Comparison of ENCODE assay signal across 1 cellular context in the genomic region with DNA sequence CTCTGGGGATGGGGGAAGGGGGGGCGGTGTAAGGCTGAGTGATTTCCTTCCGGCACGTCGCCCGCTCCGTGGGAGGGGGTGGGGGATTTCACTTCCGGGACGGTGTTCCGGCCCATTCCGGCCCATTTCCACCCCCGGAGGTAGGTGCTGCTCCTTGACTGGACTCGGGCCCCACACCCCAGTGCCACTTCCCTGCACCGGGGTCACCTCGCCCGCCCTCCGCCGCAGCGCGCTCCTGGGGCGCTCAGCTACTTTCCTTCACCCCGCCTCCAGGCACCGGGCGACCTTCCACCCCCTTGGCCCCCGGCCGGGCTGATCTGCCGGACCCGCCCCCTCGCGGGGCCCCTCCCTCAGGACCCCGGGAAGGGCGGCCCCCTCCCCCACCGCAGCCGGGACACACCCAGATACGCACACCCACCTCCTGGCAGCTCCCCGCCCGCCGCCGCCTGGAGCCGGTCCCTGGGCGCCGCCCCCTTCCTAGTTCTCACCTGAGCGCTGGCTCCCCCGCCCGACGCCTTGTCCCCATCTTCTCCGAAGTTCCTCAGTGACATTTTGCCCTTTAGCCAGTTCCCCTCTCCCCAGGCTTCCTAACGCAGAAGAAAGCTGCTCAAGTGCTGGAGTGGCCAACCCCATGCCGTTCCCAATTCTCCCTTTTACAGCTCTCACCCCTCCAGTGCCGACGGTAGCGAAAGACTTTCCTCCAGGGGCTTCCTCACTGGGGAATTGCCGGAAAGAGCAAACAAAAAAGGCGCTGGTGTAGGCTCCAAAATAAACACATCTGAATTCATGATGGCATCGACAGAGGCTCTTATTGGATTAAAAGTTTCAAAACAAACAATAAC.
A peak's percentile ranks its signal among the peaks of the same experiment; 100 is the strongest.
TF ChIP-seq lines count a peak whose summit lies in the region.

A gene with protein sequence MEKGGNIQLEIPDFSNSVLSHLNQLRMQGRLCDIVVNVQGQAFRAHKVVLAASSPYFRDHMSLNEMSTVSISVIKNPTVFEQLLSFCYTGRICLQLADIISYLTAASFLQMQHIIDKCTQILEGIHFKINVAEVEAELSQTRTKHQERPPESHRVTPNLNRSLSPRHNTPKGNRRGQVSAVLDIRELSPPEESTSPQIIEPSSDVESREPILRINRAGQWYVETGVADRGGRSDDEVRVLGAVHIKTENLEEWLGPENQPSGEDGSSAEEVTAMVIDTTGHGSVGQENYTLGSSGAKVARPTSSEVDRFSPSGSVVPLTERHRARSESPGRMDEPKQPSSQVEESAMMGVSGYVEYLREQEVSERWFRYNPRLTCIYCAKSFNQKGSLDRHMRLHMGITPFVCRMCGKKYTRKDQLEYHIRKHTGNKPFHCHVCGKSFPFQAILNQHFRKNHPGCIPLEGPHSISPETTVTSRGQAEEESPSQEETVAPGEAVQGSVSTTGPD (plus strand): TSS at position 115 of the 842 bp plus-strand sequence. CDS start 1,846 bp downstream, outside the sequence.

TF ChIP-seq in HepG2, 621 proteins besides CTCF, POLR2A, EP300 and RAD21 (continued from another document and continues in another):
- TF ChIP-seq CEBPB (IDR thresholded peaks at IDR 0.05; ENCODE audit: borderline replicate concordance, low read depth, low read length) (no peak), PATZ1 (CRISPR knock-in tag; IDR thresholded peaks at IDR 0.05) (peak; percentile 99), IKZF1 (IDR thresholded peaks at IDR 0.05) (no peak), PRMT3 (CRISPR knock-in tag; IDR thresholded peaks at IDR 0.05; ENCODE audit: borderline replicate concordance, low read depth) (no peak), POGK (CRISPR knock-in tag; conservative IDR thresholded peaks at IDR 0.05) (peak; percentile 54; the same call in 1 of the 2 replicates), ZNF775 (CRISPR knock-in tag; IDR thresholded peaks at IDR 0.05; ENCODE audit: borderline replicate concordance) (peak; percentile 95), RFXAP (CRISPR knock-in tag; IDR thresholded peaks at IDR 0.05; ENCODE audit: borderline replicate concordance) (0 out of 2 replicates have a peak, but pooled peaks have one; percentile 21), ZNF33A (CRISPR knock-in tag; IDR thresholded peaks at IDR 0.05; ENCODE audit: borderline replicate concordance) (0 out of 2 replicates have a peak, but pooled peaks have one; percentile 77), ZNF678 (CRISPR knock-in tag; IDR thresholded peaks at IDR 0.05) (no peak; the same call in 1 of the 2 replicates), ZC3H13 (CRISPR knock-in tag; IDR thresholded peaks at IDR 0.05) (no peak), ZNF101 (CRISPR knock-in tag; IDR thresholded peaks at IDR 0.05; ENCODE audit: borderline replicate concordance, low read depth) (no peak), ZNF253 (CRISPR knock-in tag; IDR thresholded peaks at IDR 0.05; ENCODE audit: borderline replicate concordance) (no peak), PHF21A (CRISPR knock-in tag; IDR thresholded peaks at IDR 0.05) (peak; percentile 55; the same call in 1 of the 2 replicates), SP1 (IDR thresholded peaks at IDR 0.05) (no peak), SP1 (CRISPR knock-in tag; IDR thresholded peaks at IDR 0.05) (peak; percentile 44; the same call in 1 of the 2 replicates), STAT5B (CRISPR knock-in tag; IDR thresholded peaks at IDR 0.05) (no peak), GATAD2A (CRISPR knock-in tag; IDR thresholded peaks at IDR 0.05) (0 out of 2 replicates have a peak, but pooled peaks have one; percentile 5), NR2C2 (CRISPR knock-in tag; IDR thresholded peaks at IDR 0.05; ENCODE audit: borderline replicate concordance) (peak; percentile 99), ZNF788 (CRISPR knock-in tag; IDR thresholded peaks at IDR 0.05; ENCODE audit: borderline replicate concordance) (no peak; the same call in 1 of the 2 replicates), SRSF1 (optimal IDR thresholded peaks at IDR 0.05; ENCODE audit: low read depth, low read length) (no peak), MATR3 (CRISPR knock-in tag; IDR thresholded peaks at IDR 0.05) (no peak), HDAC2 (CRISPR knock-in tag; IDR thresholded peaks at IDR 0.05) (peak; percentile 21), MYNN (CRISPR knock-in tag; IDR thresholded peaks at IDR 0.05; ENCODE audit: low read depth) (no peak), ZSCAN20 (CRISPR knock-in tag; IDR thresholded peaks at IDR 0.05; ENCODE audit: borderline replicate concordance) (no peak), NFKB2 (CRISPR knock-in tag; IDR thresholded peaks at IDR 0.05; ENCODE audit: borderline replicate concordance) (peak; percentile 67; the same call in 1 of the 2 replicates), EEA1 (CRISPR knock-in tag; IDR thresholded peaks at IDR 0.05; ENCODE audit: borderline replicate concordance) (0 out of 2 replicates have a peak, but pooled peaks have one; percentile 28), THAP8 (CRISPR knock-in tag; IDR thresholded peaks at IDR 0.05; ENCODE audit: borderline replicate concordance) (0 out of 2 replicates have a peak, but pooled peaks have one; percentile 54), ZKSCAN1 (IDR thresholded peaks at IDR 0.05; ENCODE audit: low read length) (no peak), ZNF773 (CRISPR knock-in tag; IDR thresholded peaks at IDR 0.05; ENCODE audit: borderline replicate concordance) (0 out of 2 replicates have a peak, but pooled peaks have one; percentile 66), AGO1 (IDR thresholded peaks at IDR 0.05; ENCODE audit: low read depth, low read length, poor library complexity, severe bottlenecking) (no peak), GATAD1 (CRISPR knock-in tag; IDR thresholded peaks at IDR 0.05) (peak; percentile 37), ATF7-NPFF (CRISPR knock-in tag; IDR thresholded peaks at IDR 0.05; ENCODE audit: low read depth) (peak; percentile 51; the same call in 1 of the 2 replicates), SMARCC2 (IDR thresholded peaks at IDR 0.05) (no peak), KAT7 (CRISPR knock-in tag; IDR thresholded peaks at IDR 0.05; ENCODE audit: borderline replicate concordance) (peak; percentile 70; the same call in 1 of the 2 replicates), ZNF496 (CRISPR knock-in tag; IDR thresholded peaks at IDR 0.05; ENCODE audit: insufficient replicate concordance) (no peak), ASH2L (IDR thresholded peaks at IDR 0.05; ENCODE audit: insufficient read length, low read depth, low read length) (peak; percentile 72)
- TF ChIP-seq, protein P1, sequence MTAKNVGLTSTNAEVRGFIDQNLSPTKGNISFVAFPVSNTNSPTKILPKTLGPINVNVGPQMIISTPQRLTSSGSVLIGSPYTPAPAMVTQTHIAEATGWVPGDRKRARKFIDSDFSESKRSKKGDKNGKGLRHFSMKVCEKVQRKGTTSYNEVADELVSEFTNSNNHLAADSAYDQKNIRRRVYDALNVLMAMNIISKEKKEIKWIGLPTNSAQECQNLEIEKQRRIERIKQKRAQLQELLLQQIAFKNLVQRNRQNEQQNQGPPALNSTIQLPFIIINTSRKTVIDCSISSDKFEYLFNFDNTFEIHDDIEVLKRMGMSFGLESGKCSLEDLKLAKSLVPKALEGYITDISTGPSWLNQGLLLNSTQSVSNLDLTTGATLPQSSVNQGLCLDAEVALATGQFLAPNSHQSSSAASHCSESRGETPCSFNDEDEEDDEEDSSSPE (CRISPR knock-in tag; IDR thresholded peaks at IDR 0.05): 0 out of 2 replicates have a peak, but pooled peaks have one; percentile 6
- TF ChIP-seq, protein P2, sequence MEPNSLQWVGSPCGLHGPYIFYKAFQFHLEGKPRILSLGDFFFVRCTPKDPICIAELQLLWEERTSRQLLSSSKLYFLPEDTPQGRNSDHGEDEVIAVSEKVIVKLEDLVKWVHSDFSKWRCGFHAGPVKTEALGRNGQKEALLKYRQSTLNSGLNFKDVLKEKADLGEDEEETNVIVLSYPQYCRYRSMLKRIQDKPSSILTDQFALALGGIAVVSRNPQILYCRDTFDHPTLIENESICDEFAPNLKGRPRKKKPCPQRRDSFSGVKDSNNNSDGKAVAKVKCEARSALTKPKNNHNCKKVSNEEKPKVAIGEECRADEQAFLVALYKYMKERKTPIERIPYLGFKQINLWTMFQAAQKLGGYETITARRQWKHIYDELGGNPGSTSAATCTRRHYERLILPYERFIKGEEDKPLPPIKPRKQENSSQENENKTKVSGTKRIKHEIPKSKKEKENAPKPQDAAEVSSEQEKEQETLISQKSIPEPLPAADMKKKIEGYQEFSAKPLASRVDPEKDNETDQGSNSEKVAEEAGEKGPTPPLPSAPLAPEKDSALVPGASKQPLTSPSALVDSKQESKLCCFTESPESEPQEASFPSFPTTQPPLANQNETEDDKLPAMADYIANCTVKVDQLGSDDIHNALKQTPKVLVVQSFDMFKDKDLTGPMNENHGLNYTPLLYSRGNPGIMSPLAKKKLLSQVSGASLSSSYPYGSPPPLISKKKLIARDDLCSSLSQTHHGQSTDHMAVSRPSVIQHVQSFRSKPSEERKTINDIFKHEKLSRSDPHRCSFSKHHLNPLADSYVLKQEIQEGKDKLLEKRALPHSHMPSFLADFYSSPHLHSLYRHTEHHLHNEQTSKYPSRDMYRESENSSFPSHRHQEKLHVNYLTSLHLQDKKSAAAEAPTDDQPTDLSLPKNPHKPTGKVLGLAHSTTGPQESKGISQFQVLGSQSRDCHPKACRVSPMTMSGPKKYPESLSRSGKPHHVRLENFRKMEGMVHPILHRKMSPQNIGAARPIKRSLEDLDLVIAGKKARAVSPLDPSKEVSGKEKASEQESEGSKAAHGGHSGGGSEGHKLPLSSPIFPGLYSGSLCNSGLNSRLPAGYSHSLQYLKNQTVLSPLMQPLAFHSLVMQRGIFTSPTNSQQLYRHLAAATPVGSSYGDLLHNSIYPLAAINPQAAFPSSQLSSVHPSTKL (CRISPR knock-in tag; IDR thresholded peaks at IDR 0.05): peak; percentile 27; the same call in 1 of the 2 replicates
- TF ChIP-seq, protein P3, sequence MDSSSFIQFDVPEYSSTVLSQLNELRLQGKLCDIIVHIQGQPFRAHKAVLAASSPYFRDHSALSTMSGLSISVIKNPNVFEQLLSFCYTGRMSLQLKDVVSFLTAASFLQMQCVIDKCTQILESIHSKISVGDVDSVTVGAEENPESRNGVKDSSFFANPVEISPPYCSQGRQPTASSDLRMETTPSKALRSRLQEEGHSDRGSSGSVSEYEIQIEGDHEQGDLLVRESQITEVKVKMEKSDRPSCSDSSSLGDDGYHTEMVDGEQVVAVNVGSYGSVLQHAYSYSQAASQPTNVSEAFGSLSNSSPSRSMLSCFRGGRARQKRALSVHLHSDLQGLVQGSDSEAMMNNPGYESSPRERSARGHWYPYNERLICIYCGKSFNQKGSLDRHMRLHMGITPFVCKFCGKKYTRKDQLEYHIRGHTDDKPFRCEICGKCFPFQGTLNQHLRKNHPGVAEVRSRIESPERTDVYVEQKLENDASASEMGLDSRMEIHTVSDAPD (CRISPR knock-in tag; IDR thresholded peaks at IDR 0.05): no peak
- TF ChIP-seq, protein P4, sequence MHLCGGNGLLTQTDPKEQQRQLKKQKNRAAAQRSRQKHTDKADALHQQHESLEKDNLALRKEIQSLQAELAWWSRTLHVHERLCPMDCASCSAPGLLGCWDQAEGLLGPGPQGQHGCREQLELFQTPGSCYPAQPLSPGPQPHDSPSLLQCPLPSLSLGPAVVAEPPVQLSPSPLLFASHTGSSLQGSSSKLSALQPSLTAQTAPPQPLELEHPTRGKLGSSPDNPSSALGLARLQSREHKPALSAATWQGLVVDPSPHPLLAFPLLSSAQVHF (CRISPR knock-in tag; IDR thresholded peaks at IDR 0.05): no peak
- TF ChIP-seq, protein P5, sequence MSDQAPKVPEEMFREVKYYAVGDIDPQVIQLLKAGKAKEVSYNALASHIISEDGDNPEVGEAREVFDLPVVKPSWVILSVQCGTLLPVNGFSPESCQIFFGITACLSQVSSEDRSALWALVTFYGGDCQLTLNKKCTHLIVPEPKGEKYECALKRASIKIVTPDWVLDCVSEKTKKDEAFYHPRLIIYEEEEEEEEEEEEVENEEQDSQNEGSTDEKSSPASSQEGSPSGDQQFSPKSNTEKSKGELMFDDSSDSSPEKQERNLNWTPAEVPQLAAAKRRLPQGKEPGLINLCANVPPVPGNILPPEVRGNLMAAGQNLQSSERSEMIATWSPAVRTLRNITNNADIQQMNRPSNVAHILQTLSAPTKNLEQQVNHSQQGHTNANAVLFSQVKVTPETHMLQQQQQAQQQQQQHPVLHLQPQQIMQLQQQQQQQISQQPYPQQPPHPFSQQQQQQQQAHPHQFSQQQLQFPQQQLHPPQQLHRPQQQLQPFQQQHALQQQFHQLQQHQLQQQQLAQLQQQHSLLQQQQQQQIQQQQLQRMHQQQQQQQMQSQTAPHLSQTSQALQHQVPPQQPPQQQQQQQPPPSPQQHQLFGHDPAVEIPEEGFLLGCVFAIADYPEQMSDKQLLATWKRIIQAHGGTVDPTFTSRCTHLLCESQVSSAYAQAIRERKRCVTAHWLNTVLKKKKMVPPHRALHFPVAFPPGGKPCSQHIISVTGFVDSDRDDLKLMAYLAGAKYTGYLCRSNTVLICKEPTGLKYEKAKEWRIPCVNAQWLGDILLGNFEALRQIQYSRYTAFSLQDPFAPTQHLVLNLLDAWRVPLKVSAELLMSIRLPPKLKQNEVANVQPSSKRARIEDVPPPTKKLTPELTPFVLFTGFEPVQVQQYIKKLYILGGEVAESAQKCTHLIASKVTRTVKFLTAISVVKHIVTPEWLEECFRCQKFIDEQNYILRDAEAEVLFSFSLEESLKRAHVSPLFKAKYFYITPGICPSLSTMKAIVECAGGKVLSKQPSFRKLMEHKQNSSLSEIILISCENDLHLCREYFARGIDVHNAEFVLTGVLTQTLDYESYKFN (CRISPR knock-in tag; conservative IDR thresholded peaks at IDR 0.05): no peak; the same call in none of the 2 replicates
